Comparison of ENCODE assay signal across 9 cellular contexts in the genomic region with DNA sequence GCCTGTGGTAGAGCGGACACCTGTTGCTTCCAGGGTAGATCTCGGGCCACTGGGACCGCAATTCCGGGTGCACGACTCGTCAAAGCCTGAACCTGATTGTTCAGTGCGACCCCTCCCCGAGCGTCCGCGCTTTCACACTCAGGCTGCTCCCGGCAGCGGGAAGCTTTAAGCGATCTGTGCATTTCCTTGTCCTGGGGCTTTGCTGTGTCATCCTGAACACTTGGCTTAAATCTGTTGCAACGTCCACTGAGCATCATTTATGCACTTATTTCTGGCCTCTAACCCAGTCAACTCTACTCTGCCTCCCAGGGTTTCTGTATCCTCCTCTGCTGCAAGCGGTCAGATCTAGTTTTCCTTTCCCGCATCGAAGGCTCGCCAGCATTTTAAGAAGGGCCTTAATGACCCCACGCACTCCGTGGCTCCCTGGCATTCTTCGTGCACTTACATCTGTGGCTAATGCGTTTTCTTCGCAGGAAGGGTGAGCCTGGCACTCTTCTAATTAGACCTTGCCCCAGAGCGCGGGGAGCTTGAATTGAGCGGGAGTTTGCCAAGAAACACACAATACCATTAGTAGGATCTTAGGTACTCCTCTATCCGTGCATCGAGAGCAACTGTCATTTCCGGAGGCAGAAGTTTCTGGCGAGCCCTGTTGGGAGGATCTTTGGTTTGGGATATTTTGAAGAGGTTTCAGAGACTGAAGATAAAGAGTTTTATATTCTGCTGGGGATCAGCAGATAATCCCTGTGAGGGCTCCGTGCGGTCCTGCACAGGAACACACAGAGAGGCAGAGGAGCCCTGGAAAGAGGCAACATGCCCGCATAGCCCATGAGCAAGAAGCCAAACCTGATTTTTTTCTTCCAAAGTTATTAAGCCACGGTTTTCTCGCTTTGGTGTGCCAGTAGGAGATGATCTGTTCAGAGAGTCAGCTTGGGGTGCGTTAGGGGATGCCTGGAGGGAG. TPM values are rescaled to one million over a fixed set of nuclear protein-coding genes. Genes with fewer than 3 reads are reported as not detected.
DNase-seq lines count a peak whose midpoint lies in the region; ATAC-seq and TF ChIP-seq lines count a peak whose summit lies in the region.
"Had no signal": no experiment of that assay in that cellular context is flagged by ENCODE, and none has a peak within 500 bp of the region (broad histone marks: within the 10 kb centered on the region; RNA-seq: fewer than 3 reads in every experiment).

No MANE protein-coding gene starts in this region.

- TF ChIP-seq POLR2A in heart left ventricle (IDR thresholded peaks at IDR 0.05): no peak

- H3K4me1 Mint-ChIP-seq in activated CD4-positive, alpha-beta memory T cell treated with anti-CD3 and anti-CD28 coated beads, Interleukin-2, amount 10 ng/mL, durations not matched to agents 7 days and 5 days: peaks cover 15% of the 10 kb centered on the region

- CTCF ChIA-PET in activated CD4-positive, alpha-beta memory T cell treated with anti-CD3 and anti-CD28 coated beads, Interleukin-2, amount 10 ng/mL, durations not matched to agents 7 days and 5 days (lab: Charles Lee): no interaction called here

- H3K27ac ChIP-seq in heart left ventricle: peak overlapping the region in 1 of 12 donors; percentile 56
- no peak overlapping the region for H3K27ac ChIP-seq in rectal smooth muscle tissue (ENCODE audit: low read depth, low read length)
- H3K27ac ChIP-seq: VCaP had no signal

- 13 to 19% (median 14%) methylated on average over 26 to 37 of the region's 37 CpGs for WGBS in heart left ventricle, 4 donors

- peak overlapping the region; percentile 55 for H3K4me3 Mint-ChIP-seq in activated CD4-positive, alpha-beta memory T cell treated with anti-CD3 and anti-CD28 coated beads, Interleukin-2, amount 10 ng/mL, durations not matched to agents 7 days and 5 days

- peaks cover 0 to 22% (median 4%) of the 10 kb centered on the region in 12 donors for H3K4me1 ChIP-seq in heart left ventricle
- no peaks in the 10 kb centered on the region for H3K4me1 ChIP-seq in rectal smooth muscle tissue (ENCODE audit: control insufficient read depth, insufficient read depth, low read length)

- H3K36me3 Mint-ChIP-seq in activated CD4-positive, alpha-beta memory T cell treated with anti-CD3 and anti-CD28 coated beads, Interleukin-2, amount 10 ng/mL, durations not matched to agents 7 days and 5 days (ENCODE audit: low read depth): no peaks in the 10 kb centered on the region

- no peak overlapping the region for H3K9ac ChIP-seq in rectal smooth muscle tissue (ENCODE audit: low read length)

- H3K27me3 ChIP-seq in heart left ventricle (peaks cover 0 to 27% (median 4%) of the 10 kb centered on the region in 9 donors), rectal smooth muscle tissue (ENCODE audit: control insufficient read depth, insufficient read depth, low read length) (no peaks in the 10 kb centered on the region)

- peaks cover 40% of the 10 kb centered on the region for H3K27me3 Mint-ChIP-seq in activated CD4-positive, alpha-beta memory T cell treated with anti-CD3 and anti-CD28 coated beads, Interleukin-2, amount 10 ng/mL, durations not matched to agents 7 days and 5 days

- no peaks in the 10 kb centered on the region for H3K9me3 Mint-ChIP-seq in activated CD4-positive, alpha-beta memory T cell treated with anti-CD3 and anti-CD28 coated beads, Interleukin-2, amount 10 ng/mL, durations not matched to agents 7 days and 5 days

- H3K27ac Mint-ChIP-seq in activated CD4-positive, alpha-beta memory T cell treated with anti-CD3 and anti-CD28 coated beads, Interleukin-2, amount 10 ng/mL, durations not matched to agents 7 days and 5 days: no peak overlapping the region

- H3K9me3 ChIP-seq in heart left ventricle: no peaks in the 10 kb centered on the region

- no peaks in the 10 kb centered on the region for H3K36me3 ChIP-seq in heart left ventricle
- no peaks in the 10 kb centered on the region for H3K36me3 ChIP-seq in rectal smooth muscle tissue (ENCODE audit: control insufficient read depth, insufficient read depth, low read length)

- intact Hi-C loops in heart left ventricle (cut with DNase I): no loop called here

- no peak for TF ChIP-seq CTCF in heart left ventricle (IDR thresholded peaks at IDR 0.05)

- ATAC-seq in heart left ventricle: peak; percentile 42 to 57 (median 43)
- no peak for ATAC-seq in HG02970 (IDR thresholded peaks at IDR 0.05; ENCODE audit: low FRiP score, unreplicated experiment)

- POLR2A ChIA-PET in activated CD4-positive, alpha-beta memory T cell treated with anti-CD3 and anti-CD28 coated beads, Interleukin-2, amount 10 ng/mL, durations not matched to agents 7 days and 5 days (lab: Charles Lee): no interaction called here

- DNase-seq in NCI-H524 (lab: John Stamatoyannopoulos, UW) (peak; percentile 14 to 21), NCI-H524 treated with DMSO at 0.1 percent for 48 hours (lab: John Stamatoyannopoulos, UW) (no peak), heart left ventricle (no peak), NCI-H2029 (lab: John Stamatoyannopoulos, UW) (no peak)
- no peak for DNase-seq in activated CD4-positive, alpha-beta memory T cell treated with anti-CD3 and anti-CD28 coated beads, Interleukin-2, amount 10 ng/mL, durations not matched to agents 7 days and 5 days
- DNase-seq in activated CD4-positive, alpha-beta T cell treated with anti-CD3 and anti-CD28 coated beads for 1 hour: no peak

- H3K4me3 ChIP-seq in heart left ventricle (peak overlapping the region; percentile 47 to 85 (median 70)), rectal smooth muscle tissue (ENCODE audit: low read length) (peak overlapping the region; percentile 72)

RNA-seq across cellular contexts. Expression of gene DDIT4L, which starts 0.7 kb away (rescaled TPM):
- 1 to 10 TPM; 1.1 to 1.3 TPM for total RNA-seq in activated CD4-positive, alpha-beta memory T cell treated with anti-CD3 and anti-CD28 coated beads, Interleukin-2, amount 10 ng/mL, durations not matched to agents 7 days and 5 days
- 1 to 10 TPM in 2 of 9 donors, under 1 TPM in 6, not detected in 1; 0.28 to 3.4 (median 0.61) TPM for total RNA-seq in heart left ventricle
- under 1 TPM; 0.34 to 0.36 TPM for polyA plus RNA-seq in heart left ventricle

Comparison
In these comparisons a context has a peak if more than half of its experiments do, and no peak if none do; other contexts are left out.
1. DNase-seq: peak in NCI-H524 (2 of 2); none in NCI-H524 treated with DMSO at 0.1 percent for 48 hours (single experiment), activated CD4-positive, alpha-beta memory T cell treated with anti-CD3 and anti-CD28 coated beads, Interleukin-2, amount 10 ng/mL, durations not matched to agents 7 days and 5 days (single experiment), heart left ventricle (0 of 5), NCI-H2029 (single experiment) and activated CD4-positive, alpha-beta T cell treated with anti-CD3 and anti-CD28 coated beads for 1 hour (single experiment).